ENCODE assay signal across 9 cellular contexts in the genomic region with DNA sequence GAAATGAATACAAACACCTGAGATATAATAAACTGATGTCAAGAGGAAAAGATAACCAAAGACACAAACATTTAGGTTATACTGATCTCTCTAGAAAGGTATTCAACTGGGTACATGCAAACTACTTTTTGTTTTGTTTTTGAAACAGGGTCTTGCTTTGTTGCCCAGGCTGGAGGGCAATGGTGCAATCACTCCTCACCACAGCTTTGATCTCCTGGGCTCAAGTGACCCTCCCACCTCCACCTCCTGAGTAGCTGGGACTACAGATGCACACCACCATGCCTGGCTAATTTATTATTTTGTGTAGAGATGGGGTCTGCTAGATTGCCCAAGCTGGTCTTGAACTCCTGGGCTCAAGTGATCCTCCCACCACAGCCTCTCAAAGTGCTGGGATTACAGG. TPM values are rescaled to one million over a fixed set of nuclear protein-coding genes. Genes with fewer than 3 reads are reported as not detected.
"Had no signal": no experiment of that assay in that cellular context is flagged by ENCODE, and none has a peak within 500 bp of the region (broad histone marks: within the 10 kb centered on the region; RNA-seq: fewer than 3 reads in every experiment).

No MANE protein-coding gene starts in this region.

- H3K4me3 ChIP-seq: GM12878 had no signal

- DNase-seq: GDM1, GF-D8 had no signal

- ATAC-seq: GM12878 had no signal

- FAIRE-seq: G401.6, GM12878, GM12891, GM12892, GM18507, GM19239 had no signal

RNA-seq across cellular contexts. Expression of a gene that starts 38.1 kb away (rescaled TPM):
- total RNA-seq: G401 had no signal
